In the genomic region with DNA sequence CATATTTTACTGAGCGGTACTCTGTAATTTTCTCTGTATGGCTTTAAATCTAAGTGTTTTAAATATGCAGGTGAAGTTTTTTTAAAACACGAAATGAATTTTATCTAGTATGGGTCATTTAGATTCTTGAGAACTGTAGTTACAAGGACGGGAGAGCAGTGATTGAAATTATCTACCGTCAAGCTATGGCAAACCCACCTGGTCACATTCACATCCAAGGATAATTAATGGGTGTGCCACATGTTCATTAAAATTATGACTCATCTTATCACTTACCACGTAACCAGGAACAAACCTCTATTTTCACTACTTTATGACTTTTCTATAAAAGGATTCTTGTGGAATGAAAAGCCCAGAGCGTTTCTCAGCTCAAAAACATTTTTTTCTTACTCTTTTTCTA, we compare ENCODE assay signal across 30 cellular contexts.
"Had no signal": no experiment of that assay in that cellular context is flagged by ENCODE, and none has a peak within 500 bp of the region (broad histone marks: within the 10 kb centered on the region; RNA-seq: fewer than 3 reads in every experiment).

No MANE protein-coding gene starts in this region.

- H3K27ac ChIP-seq: esophagus muscularis mucosa, foreskin keratinocyte, gastrocnemius medialis, heart left ventricle, WERI-Rb-1 had no signal

- H3K9me3 ChIP-seq: esophagus muscularis mucosa, gastrocnemius medialis, heart left ventricle had no signal

- H3K27me3 ChIP-seq: esophagus muscularis mucosa, foreskin keratinocyte, gastrocnemius medialis, heart left ventricle had no signal

- H3K4me1 ChIP-seq: esophagus muscularis mucosa, foreskin keratinocyte, gastrocnemius medialis had no signal

- DNase-seq: activated B cell treated with CpG ODN at 0.5 μM for 24 hours; activated CD4-positive, alpha-beta T cell treated with anti-CD3 and anti-CD28 coated beads for 48 hours; activated CD4-positive, alpha-beta T cell treated with anti-CD3 and anti-CD28 coated beads, Interleukin-2, amount 50 U/mL, for 1 hour; activated CD4-positive, alpha-beta T cell treated with anti-CD3 and anti-CD28 coated beads, Interleukin-2, amount 50 U/mL, for 48 hours; activated CD8-positive, alpha-beta memory T cell treated with anti-CD3 and anti-CD28 coated beads for 24 hours; activated CD8-positive, alpha-beta T cell treated with anti-CD3 and anti-CD28 coated beads for 36 hours; activated effector memory CD4-positive, alpha-beta T cell treated with Interleukin-2 at 50 U/mL for 16 hours; activated gamma-delta T cell treated with Interleukin-2 at 50 U/mL for 16 hours; activated naive CD4-positive, alpha-beta T cell treated with anti-CD3 and anti-CD28 coated beads, Interleukin-2, amount 50 U/mL, for 16 hours; activated naive CD4-positive, alpha-beta T cell treated with Interleukin-2 at 50 U/mL for 16 hours; activated T-cell treated with anti-CD3 and anti-CD28 coated beads, Interleukin-2, amount 50 U/mL, for 4 hours; amniotic stem cell; anterior cingulate cortex; caudate nucleus; cortex of kidney; dermis blood vessel endothelial cell; effector CD4-positive, alpha-beta T cell; effector memory CD8-positive, alpha-beta T cell; erythroblast; foreskin keratinocyte; gastrocnemius medialis; glutamatergic neuron; heart left ventricle; T1000; WERI-Rb-1 had no signal

- H3K36me3 ChIP-seq: esophagus muscularis mucosa, gastrocnemius medialis, heart left ventricle, WERI-Rb-1 had no signal

- ATAC-seq: activated CD4-positive, CD25-positive, alpha-beta regulatory T cell treated with anti-CD3 and anti-CD28 coated beads, Interleukin-2, amount 50 U/mL, for 24 hours; activated CD8-positive, alpha-beta T cell treated with anti-CD3 and anti-CD28 coated beads for 36 hours; activated T-cell treated with anti-CD3 and anti-CD28 coated beads, Interleukin-2, amount 50 U/mL, for 4 hours; activated T-helper 17 cell treated with anti-CD3 and anti-CD28 coated beads, Interleukin-2, amount 50 U/mL, for 72 hours; effector memory CD8-positive, alpha-beta T cell; foreskin keratinocyte; gastrocnemius medialis; heart left ventricle had no signal

- H3K4me3 ChIP-seq: esophagus muscularis mucosa, gastrocnemius medialis, heart left ventricle had no signal

- FAIRE-seq: astrocyte, colon had no signal
